Comparison of ENCODE assay signal across 22 cellular contexts in the genomic region with DNA sequence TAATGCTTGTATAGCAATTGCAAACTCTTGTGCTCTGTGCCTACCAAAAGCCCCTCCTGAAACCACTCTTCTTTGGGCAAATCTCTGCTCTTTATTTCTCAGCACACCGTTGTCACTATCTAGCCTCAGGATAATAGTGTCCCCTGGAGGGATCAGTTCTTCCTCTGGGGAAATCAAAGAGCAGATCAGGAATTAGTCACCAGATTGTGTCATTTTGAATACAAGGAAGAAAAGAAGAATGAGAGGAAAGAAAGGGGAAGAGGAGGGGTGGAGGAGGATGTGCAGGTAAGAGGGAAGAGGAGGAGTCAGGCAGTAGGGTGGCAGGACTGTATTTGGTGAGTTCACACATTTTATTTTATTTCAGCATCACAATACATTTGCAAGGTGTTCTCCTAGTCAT.
"Had no signal": no experiment of that assay in that cellular context is flagged by ENCODE, and none has a peak within 500 bp of the region (broad histone marks: within the 10 kb centered on the region; RNA-seq: fewer than 3 reads in every experiment).

No MANE protein-coding gene starts in this region.

- H3K27me3 ChIP-seq: esophagus squamous epithelium, gastroesophageal sphincter, neutrophil, testis, tibial nerve, upper lobe of right lung, vagina had no signal

- H3K9me3 ChIP-seq: esophagus squamous epithelium, gastroesophageal sphincter, neutrophil, psoas muscle, spleen, testis, tibial nerve, upper lobe of right lung, vagina had no signal

- H3K4me3 ChIP-seq: esophagus squamous epithelium, gastroesophageal sphincter, lung, psoas muscle, spleen, testis, tibial nerve, upper lobe of right lung, vagina had no signal

- ATAC-seq: effector memory CD8-positive, alpha-beta T cell; gastroesophageal sphincter; left ventricle myocardium superior; naive thymus-derived CD8-positive, alpha-beta T cell; psoas muscle; sciatic nerve; stimulated activated naive B cell treated with anti-CD40 and anti-IgM and Interleukin-4, amounts not matched to agents 10 μg/mL and 1 μg/mL and 100 μg/mL, for 72 hours; stimulated activated naive CD8-positive, alpha-beta T cell treated with anti-CD3 and anti-CD28 coated beads, Interleukin-15, amount 100 ng/mL, for 72 hours; upper lobe of right lung had no signal

- H3K4me1 ChIP-seq: esophagus squamous epithelium, gastroesophageal sphincter, psoas muscle, testis, tibial nerve, upper lobe of right lung, vagina had no signal

- DNase-seq: effector memory CD8-positive, alpha-beta T cell; esophagus squamous epithelium; foreskin fibroblast; glutamatergic neuron; islet precursor cell; left ventricle myocardium superior; naive thymus-derived CD8-positive, alpha-beta T cell; psoas muscle; spleen; stimulated activated CD4-positive, alpha-beta T cell treated with anti-CD3 and anti-CD28 coated beads, Interleukin-15, amount 100 ng/mL, for 24 hours; stimulated activated CD4-positive, alpha-beta T cell treated with anti-CD3 and anti-CD28 coated beads, Interleukin-2, amount 100 ng/mL, for 24 hours; stimulated activated CD4-positive, alpha-beta T cell treated with anti-CD3 and anti-CD28 coated beads, Interleukin-4, amount 100 ng/mL, for 4 hours; stimulated activated naive B cell treated with anti-CD40 and anti-IgM and Interleukin-4, amounts not matched to agents 10 μg/mL and 1 μg/mL and 100 μg/mL, for 72 hours; stimulated activated naive CD8-positive, alpha-beta T cell treated with anti-CD3 and anti-CD28 coated beads, Interleukin-15, amount 100 ng/mL, for 72 hours; testis; upper lobe of right lung had no signal

- H3K36me3 ChIP-seq: esophagus squamous epithelium, gastroesophageal sphincter, neutrophil, spleen, tibial nerve, upper lobe of right lung, vagina had no signal

- H3K27ac ChIP-seq: esophagus squamous epithelium, gastroesophageal sphincter, neutrophil, psoas muscle, spleen, testis, tibial nerve, upper lobe of right lung, vagina had no signal
